ENCODE assay signal across 8 cellular contexts in the genomic region with DNA sequence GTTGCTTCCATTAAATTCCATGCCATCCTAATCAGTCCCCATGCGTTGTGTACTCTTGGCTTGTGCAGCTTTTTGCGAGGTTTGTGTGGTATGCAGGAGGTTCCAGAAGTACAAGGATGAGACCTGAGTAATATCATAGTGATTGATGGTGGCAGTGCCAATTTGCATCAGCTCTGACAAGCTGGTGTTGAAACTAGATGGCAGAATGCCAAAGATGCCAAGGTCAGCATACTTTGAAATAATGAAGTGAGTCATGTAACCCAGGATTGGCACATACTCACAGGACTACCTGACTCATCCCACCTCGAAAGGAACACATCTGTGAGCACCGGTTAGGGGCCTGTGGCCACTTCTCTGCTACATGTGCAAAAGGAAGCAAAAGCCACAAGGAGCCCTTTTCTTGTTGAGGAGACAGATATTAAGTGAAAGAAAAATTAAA. TPM values are rescaled to one million over a fixed set of nuclear protein-coding genes. Genes with fewer than 3 reads are reported as not detected.
DNase-seq lines count a peak whose midpoint lies in the region; ATAC-seq, FAIRE-seq and TF ChIP-seq lines count a peak whose summit lies in the region.

No MANE protein-coding gene starts in this region.

- H3K27me3 ChIP-seq in psoas muscle (ENCODE audit: insufficient read depth in 3 of 3, low read length in 2 of 3): no peaks in the 10 kb centered on the region

- peak overlapping the region; percentile 84 for H3K27ac ChIP-seq in psoas muscle

- no peak for TF ChIP-seq CTCF in psoas muscle (IDR thresholded peaks at IDR 0.05)

- DNase-seq in GM18507 (ENCODE audit: extremely low spot score, insufficient read length, low read depth) (no peak), NCI-H1694 treated with DMSO at 0.1 percent for 48 hours (lab: John Stamatoyannopoulos, UW) (peak; percentile 42), epidermal melanocyte (ENCODE audit: insufficient read length, low spot score) (peak; percentile 31), psoas muscle (peak; percentile 41 to 64), NCI-H1092 (lab: John Stamatoyannopoulos, UW) (no peak), ecto neural progenitor cell (ENCODE audit: low spot score) (no peak)
- peak; percentile 50 for DNase-seq in activated CD4-positive, alpha-beta T cell treated with anti-CD3 and anti-CD28 coated beads, Interleukin-2, amount 50 U/mL, for 1 hour

- FAIRE-seq in GM18507 (lab: Jason Lieb, UNC): peak; percentile 75

- H3K9me3 ChIP-seq in psoas muscle: no peaks in the 10 kb centered on the region

- H3K36me3 ChIP-seq in psoas muscle (ENCODE audit: insufficient read depth in 1 of 2, low read depth in 1 of 2): no peaks in the 10 kb centered on the region

- peaks cover 46% of the 10 kb centered on the region for H3K4me1 ChIP-seq in psoas muscle

- WGBS in psoas muscle, 3 donors: 16 to 26% (median 17%) methylated on average over 4 of the region's 4 CpGs

- ATAC-seq in HG02678 (IDR thresholded peaks at IDR 0.05; ENCODE audit: unreplicated experiment): peak; percentile 77
- ATAC-seq in psoas muscle: peak; percentile 94 to 97 (median 95)

- H3K4me3 ChIP-seq in psoas muscle: no peak overlapping the region

- intact Hi-C loops in psoas muscle (cut with DNase I): no loop called here

RNA-seq across cellular contexts. Expression of gene KAT2B, which starts 14.3 kb away (rescaled TPM):
- 10 to 100 TPM; 27.8 to 62.2 (median 41.9) TPM for total RNA-seq in psoas muscle
- 10 to 100 TPM; 10.8 to 45.9 (median 18.4) TPM for polyA plus RNA-seq in psoas muscle

RNA-seq across cellular contexts. Expression of gene PP2D1, which starts 42.5 kb away (rescaled TPM):
- not detected for total RNA-seq in psoas muscle
- not detected for polyA plus RNA-seq in psoas muscle

Comparison
In these comparisons a context has a peak if more than half of its experiments do, and no peak if none do; other contexts are left out.
1. DNase-seq: peak in NCI-H1694 treated with DMSO at 0.1 percent for 48 hours (single experiment), activated CD4-positive, alpha-beta T cell treated with anti-CD3 and anti-CD28 coated beads, Interleukin-2, amount 50 U/mL, for 1 hour (single experiment), epidermal melanocyte (single experiment) and psoas muscle (2 of 2); none in GM18507 (single experiment), NCI-H1092 (single experiment) and ecto neural progenitor cell (single experiment).